Comparison of ENCODE assay signal across 16 cellular contexts in the genomic region with DNA sequence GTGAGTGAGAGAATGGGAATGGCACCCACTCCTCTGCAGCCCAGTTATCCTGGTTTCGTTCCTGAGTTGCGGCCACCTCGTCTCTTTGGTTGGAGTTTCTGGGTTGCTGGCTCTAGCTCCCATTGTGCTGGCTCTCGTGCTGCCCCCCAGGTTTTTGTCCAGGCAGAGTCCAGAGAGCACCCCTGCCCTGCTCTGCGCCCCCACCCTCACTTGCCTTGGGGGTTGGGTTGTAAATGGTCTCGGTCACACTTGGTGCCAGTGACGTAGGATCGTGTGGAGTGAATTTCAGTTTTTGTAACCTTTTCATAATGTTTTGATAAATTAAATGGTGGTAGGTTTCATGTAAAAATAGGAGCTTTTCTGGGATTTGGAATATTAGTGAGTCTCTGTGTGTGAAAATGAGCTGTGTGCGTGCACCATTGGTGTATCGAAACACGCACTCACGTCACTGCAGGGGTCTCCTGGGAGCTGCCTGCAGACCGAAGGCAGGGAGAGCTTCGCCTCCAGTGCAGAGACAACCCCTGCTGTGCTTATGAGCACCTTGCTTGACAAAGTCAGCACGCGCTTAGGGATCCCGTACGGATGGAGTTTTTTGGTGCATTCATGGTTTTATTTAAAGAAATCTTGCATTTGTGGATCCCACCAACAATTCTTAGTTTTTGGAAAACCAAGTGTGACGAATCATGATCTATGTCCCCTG. TPM values are rescaled to one million over a fixed set of nuclear protein-coding genes. Genes with fewer than 3 reads are reported as not detected.
DNase-seq lines count a peak whose midpoint lies in the region; ATAC-seq, FAIRE-seq and TF ChIP-seq lines count a peak whose summit lies in the region.
"Had no signal": no experiment of that assay in that cellular context is flagged by ENCODE, and none has a peak within 500 bp of the region (broad histone marks: within the 10 kb centered on the region; RNA-seq: fewer than 3 reads in every experiment).

No MANE protein-coding gene starts in this region.

- H3T11ph ChIP-seq in H9 (ENCODE audit: low read length) = no peak overlapping the region

- H2BK120ac ChIP-seq in H9 (ENCODE audit: low read depth, low read length, poor library complexity, severe bottlenecking) = no peak overlapping the region

- H3K9me3 ChIP-seq in A673 (ENCODE audit: low read depth, low read length, poor library complexity, severe bottlenecking) = no peaks in the 10 kb centered on the region
- no peaks in the 10 kb centered on the region for H3K9me3 ChIP-seq in H9 (ENCODE audit: control insufficient read depth, low read depth, low read length)
- H3K9me3 ChIP-seq in kidney (ENCODE audit: control insufficient read depth in 1 of 2, low read length in 2 of 2) = no peaks in the 10 kb centered on the region
- no peaks in the 10 kb centered on the region for H3K9me3 ChIP-seq in lower lobe of right lung
- no peaks in the 10 kb centered on the region for H3K9me3 ChIP-seq in prostate gland

- H3K14ac ChIP-seq in H9 (ENCODE audit: insufficient read depth, low read length) = no peak overlapping the region

- H3K27ac ChIP-seq in A673 (ENCODE audit: low read depth, low read length, poor library complexity, severe bottlenecking) (no peak overlapping the region), H9 (ENCODE audit: insufficient read length, low read depth, low read length) (no peak overlapping the region), kidney (ENCODE audit: low read depth in 2 of 2, low read length in 2 of 2) (no peak overlapping the region), lower lobe of right lung (no peak overlapping the region), prostate gland (no peak overlapping the region)

- no peaks in the 10 kb centered on the region for H3K23me2 ChIP-seq in H9 (ENCODE audit: insufficient read length, low read depth, low read length, poor library complexity, severe bottlenecking)

- H4K8ac ChIP-seq in H9 (replicated peaks; ENCODE audit: insufficient read length, low read depth, low read length) = no peak overlapping the region

- H3K79me2 ChIP-seq in H9 (ENCODE audit: insufficient read depth, low read length) = peaks cover 3% of the 10 kb centered on the region; the same call in 1 of the 2 replicates

- TF ChIP-seq POLR2A in prostate gland (IDR thresholded peaks at IDR 0.05) = no peak

- H3K56ac ChIP-seq in H9 (ENCODE audit: insufficient read length, low read depth, low read length) = no peak overlapping the region

- no peaks in the 10 kb centered on the region; the same call in 1 of the 2 replicates for H3K27me3 Mint-ChIP-seq in H9 (ENCODE audit: low read depth)
- H3K27me3 Mint-ChIP-seq in activated T-helper 17 cell treated with anti-CD3 and anti-CD28 coated beads, Interleukin-2, amount 50 U/mL, for 72 hours = no peaks in the 10 kb centered on the region
- H3K27me3 Mint-ChIP-seq: B cell; CD8-positive, alpha-beta memory T cell; IgD-negative memory B cell had no signal

- no peak for ATAC-seq in activated T-helper 17 cell treated with anti-CD3 and anti-CD28 coated beads, Interleukin-2, amount 50 U/mL, for 72 hours (replicated peaks)
- ATAC-seq in lower lobe of right lung (no peak), GM21786 (IDR thresholded peaks at IDR 0.05; ENCODE audit: unreplicated experiment) (no peak), HG03095 (IDR thresholded peaks at IDR 0.05; ENCODE audit: unreplicated experiment) (no peak)

- H3K4me2 ChIP-seq in H9 (ENCODE audit: insufficient read depth, insufficient read length, low read length) = no peak overlapping the region

- H3K4me1 ChIP-seq in A673 (ENCODE audit: insufficient read depth, low read length, poor library complexity, severe bottlenecking) = peaks cover 23% of the 10 kb centered on the region
- H3K4me1 ChIP-seq in H9 (ENCODE audit: insufficient read depth, low read length) = no peaks in the 10 kb centered on the region; the same call in 1 of the 2 replicates
- peaks cover 9 to 12% of the 10 kb centered on the region in 2 donors for H3K4me1 ChIP-seq in kidney (ENCODE audit: control insufficient read depth in 1 of 2, insufficient read depth in 1 of 2, low read depth in 1 of 2, low read length in 2 of 2)
- peaks cover 11% of the 10 kb centered on the region for H3K4me1 ChIP-seq in lower lobe of right lung
- H3K4me1 ChIP-seq in prostate gland (replicated peaks) = peaks cover 11% of the 10 kb centered on the region

- CTCF ChIA-PET in A673 (lab: Charles Lee) = no interaction called here

- H3K4me3 Mint-ChIP-seq in H9 = no peak overlapping the region; a peak in 1 of 5 replicates
- no peak overlapping the region for H3K4me3 Mint-ChIP-seq in activated T-helper 17 cell treated with anti-CD3 and anti-CD28 coated beads, Interleukin-2, amount 50 U/mL, for 72 hours
- H3K4me3 Mint-ChIP-seq: B cell; CD8-positive, alpha-beta memory T cell; IgD-negative memory B cell had no signal

- H4K91ac ChIP-seq in H9 (ENCODE audit: insufficient read length, low read depth, low read length) = no peak overlapping the region

- DNase-seq in A673 (ENCODE audit: low spot score) (no peak), H9 (no peak), kidney (peak; percentile 19), lower lobe of right lung (no peak), prostate gland (ENCODE audit: low spot score) (no peak)
- DNase-seq: CD8-positive, alpha-beta memory T cell; GF-D8; NCI-H1417; NCI-H2029; NCI-H524 had no signal

- H3K27me3 ChIP-seq in A673 (replicated peaks; ENCODE audit: insufficient read depth, low read depth, low read length, poor library complexity) (no peaks in the 10 kb centered on the region), H9 (ENCODE audit: insufficient read depth, low read length) (no peaks in the 10 kb centered on the region), lower lobe of right lung (ENCODE audit: low read depth) (no peaks in the 10 kb centered on the region), prostate gland (replicated peaks; ENCODE audit: insufficient read depth) (no peaks in the 10 kb centered on the region)

- no peak overlapping the region for H2BK12ac ChIP-seq in H9 (ENCODE audit: insufficient read length, low read depth, low read length)

- H2BK5ac ChIP-seq in H9 (ENCODE audit: insufficient read length, low read length) = no peak overlapping the region

- H3K79me1 ChIP-seq in H9 (ENCODE audit: insufficient read depth, low read depth, low read length, poor library complexity, severe bottlenecking) = peaks cover 5% of the 10 kb centered on the region

- no peak for FAIRE-seq in kidney (lab: Jason Lieb, UNC)
- FAIRE-seq: H54 had no signal

- H4K20me1 ChIP-seq in H9 (ENCODE audit: control insufficient read depth, insufficient read depth, insufficient read length) = no peaks in the 10 kb centered on the region

- no peak overlapping the region for H3K4ac ChIP-seq in H9 (ENCODE audit: low read depth, low read length)

- no peak for TF ChIP-seq CTCF in A673 (conservative IDR thresholded peaks at IDR 0.05; ENCODE audit: low read depth, low read length)
- TF ChIP-seq CTCF in H9 (conservative IDR thresholded peaks at IDR 0.05) = no peak
- TF ChIP-seq CTCF in kidney (IDR thresholded peaks at IDR 0.05; ENCODE audit: borderline replicate concordance, extremely low read depth, insufficient read depth) = no peak
- no peak for TF ChIP-seq CTCF in lower lobe of right lung (IDR thresholded peaks at IDR 0.05)
- TF ChIP-seq CTCF in prostate gland (IDR thresholded peaks at IDR 0.05) = no peak

- no peak overlapping the region for H2BK20ac ChIP-seq in H9 (ENCODE audit: low read depth, low read length, poor library complexity, severe bottlenecking)

- H3K36me3 ChIP-seq in A673 (ENCODE audit: insufficient read depth, low read length, poor library complexity, severe bottlenecking) (peaks cover 49% of the 10 kb centered on the region), kidney (ENCODE audit: control insufficient read depth in 1 of 2, insufficient read depth in 2 of 2, low read length in 2 of 2) (no peaks in the 10 kb centered on the region), lower lobe of right lung (peaks cover 11% of the 10 kb centered on the region), prostate gland (no peaks in the 10 kb centered on the region)

- peaks cover 13 to 28% of the 10 kb centered on the region in 2 experiments for H3K4me1 Mint-ChIP-seq in H9
- peaks cover 23% of the 10 kb centered on the region for H3K4me1 Mint-ChIP-seq in activated T-helper 17 cell treated with anti-CD3 and anti-CD28 coated beads, Interleukin-2, amount 50 U/mL, for 72 hours

- H3K27ac Mint-ChIP-seq in H9 = peak overlapping the region in 2 of 3 experiments; percentile 25 to 50; a peak in 4 of 7 replicates
- H3K27ac Mint-ChIP-seq in activated T-helper 17 cell treated with anti-CD3 and anti-CD28 coated beads, Interleukin-2, amount 50 U/mL, for 72 hours = peak overlapping the region; percentile 57
- H3K27ac Mint-ChIP-seq: B cell, IgD-negative memory B cell had no signal

- WGBS in H9 (ENCODE audit: extremely low coverage, insufficient read length, low lambda C conversion rate) = no CpG with 5 or more reads among the region's 19 CpGs
- WGBS in prostate gland = 94% methylated on average over 19 of the region's 19 CpGs

- H2AK5ac ChIP-seq in H9 (ENCODE audit: insufficient read length, low read length) = no peak overlapping the region

- no peaks in the 10 kb centered on the region for H3K9me3 Mint-ChIP-seq in H9
- H3K9me3 Mint-ChIP-seq in activated T-helper 17 cell treated with anti-CD3 and anti-CD28 coated beads, Interleukin-2, amount 50 U/mL, for 72 hours = no peaks in the 10 kb centered on the region
- H3K9me3 Mint-ChIP-seq: CD8-positive, alpha-beta memory T cell; IgD-negative memory B cell had no signal

- no peak overlapping the region for H4K5ac ChIP-seq in H9 (ENCODE audit: insufficient read length, low read depth, low read length)

- H2BK15ac ChIP-seq in H9 (ENCODE audit: low read depth, low read length) = no peak overlapping the region

- POLR2A ChIA-PET in A673 (lab: Charles Lee; ENCODE audit: low non-redundant PET) = no interaction called here

- no peak overlapping the region for H2AFZ ChIP-seq in H9 (ENCODE audit: low read length)

- TSS peak; percentile 19 for BruUV-seq in A673 (replicated peaks; lab: Mats Ljungman, UMichigan)

- no peak overlapping the region for H3K18ac ChIP-seq in H9 (ENCODE audit: insufficient read length, low read depth, low read length)

- H3K36me3 Mint-ChIP-seq in H9 (ENCODE audit: insufficient read depth in 1 of 3, low read depth in 3 of 3) = peaks cover 37 to 60% (median 59%) of the 10 kb centered on the region in 3 experiments
- H3K36me3 Mint-ChIP-seq in activated T-helper 17 cell treated with anti-CD3 and anti-CD28 coated beads, Interleukin-2, amount 50 U/mL, for 72 hours (ENCODE audit: low read depth) = peaks cover 93% of the 10 kb centered on the region

- no peak overlapping the region for H3K23ac ChIP-seq in H9 (ENCODE audit: insufficient read length, low read depth, low read length)

- H3K4me3 ChIP-seq in A673 (ENCODE audit: low read depth, low read length, poor library complexity, severe bottlenecking) = no peak overlapping the region
- no peak overlapping the region for H3K4me3 ChIP-seq in kidney (ENCODE audit: low read length in 2 of 2)
- no peak overlapping the region for H3K4me3 ChIP-seq in lower lobe of right lung
- no peak overlapping the region for H3K4me3 ChIP-seq in prostate gland

- intact Hi-C loops in A673 (cut with micrococcal nuclease; ENCODE audit: unreplicated experiment) (no loop called here), kidney (cut with DNase I) (no loop called here), lower lobe of right lung (cut with DNase I) (no loop called here), prostate gland (cut with DNase I) (no loop called here)

- H3K9ac ChIP-seq in H9 (ENCODE audit: extremely low read depth, insufficient read length, low read length) (no peak overlapping the region), kidney (ENCODE audit: low read length in 2 of 2) (no peak overlapping the region)

RNA-seq across cellular contexts. Expression of gene PFKP, which starts 32.9 kb away (rescaled TPM):
- total RNA-seq in A673 (2021) (206 and 232 TPM in 2 replicates), H9 (2021) (145 and 148 TPM in 2 replicates), kidney (139 TPM), lower lobe of right lung (23.5 TPM), prostate gland (10 to 100 TPM; 35.1 to 86.9 TPM)
- 100 to 1,000 TPM; 349 TPM for total RNA-seq in activated T-helper 17 cell treated with anti-CD3 and anti-CD28 coated beads, Interleukin-2, amount 50 U/mL, for 72 hours
- polyA plus RNA-seq in kidney (ENCODE audit: insufficient read depth, low read depth, low replicate concordance) = 51.2 TPM
